21 cellular contexts compared by ENCODE assay signal in the genomic region with DNA sequence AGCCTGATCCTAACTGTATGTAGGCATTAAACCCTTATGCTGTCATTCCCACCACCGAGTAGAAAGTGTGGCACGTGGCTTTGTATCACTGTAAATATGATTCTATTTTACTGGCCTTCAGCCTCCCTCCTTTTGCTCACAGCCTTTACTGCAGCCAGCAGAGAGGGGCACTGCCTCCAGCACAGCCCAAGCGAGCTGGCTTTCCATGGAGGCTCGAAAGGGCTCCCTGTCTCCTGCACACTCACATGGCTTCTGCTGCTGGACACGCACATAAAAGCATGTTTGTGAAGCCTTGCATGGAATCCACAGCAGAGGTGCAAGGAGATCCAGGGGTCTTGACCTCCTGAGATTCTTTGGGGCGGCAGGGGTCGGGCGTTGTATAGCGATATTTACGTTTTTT.
"Had no signal": no experiment of that assay in that cellular context is flagged by ENCODE, and none has a peak within 500 bp of the region (broad histone marks: within the 10 kb centered on the region; RNA-seq: fewer than 3 reads in every experiment).

No MANE protein-coding gene starts in this region.

- H3K27me3 Mint-ChIP-seq: activated naive CD4-positive, alpha-beta T cell treated with anti-CD3 and anti-CD28 coated beads, Interleukin-2, amount 10 ng/mL, durations not matched to agents 7 days and 5 days; activated naive CD8-positive, alpha-beta T cell treated with anti-CD3 and anti-CD28 coated beads, Interleukin-2, amount 10 ng/mL, durations not matched to agents 7 days and 5 days; central memory CD8-positive, alpha-beta T cell had no signal

- ATAC-seq: activated T-cell treated with anti-CD3 and anti-CD28 coated beads, Interleukin-2, amount 50 U/mL, for 4 hours; body of pancreas had no signal

- H3K27ac Mint-ChIP-seq: activated naive CD4-positive, alpha-beta T cell treated with anti-CD3 and anti-CD28 coated beads, Interleukin-2, amount 10 ng/mL, durations not matched to agents 7 days and 5 days; activated naive CD8-positive, alpha-beta T cell treated with anti-CD3 and anti-CD28 coated beads, Interleukin-2, amount 10 ng/mL, durations not matched to agents 7 days and 5 days; T-helper 1 cell treated with Interleukin-12 subunit alpha and Interleukin-12 subunit beta and Interleukin-4 antibody, amounts not matched to agents 30 μg/mL and 1 μg/mL, for 36 hours; WTC11 had no signal

- H3K9me3 Mint-ChIP-seq: activated naive CD4-positive, alpha-beta T cell treated with anti-CD3 and anti-CD28 coated beads, Interleukin-2, amount 10 ng/mL, durations not matched to agents 7 days and 5 days; activated naive CD8-positive, alpha-beta T cell treated with anti-CD3 and anti-CD28 coated beads, Interleukin-2, amount 10 ng/mL, durations not matched to agents 7 days and 5 days; activated T-cell treated with anti-CD3 and anti-CD28 coated beads, Interleukin-2, amount 50 U/mL, for 4 hours; T-helper 1 cell treated with Interleukin-12 subunit alpha and Interleukin-12 subunit beta and Interleukin-4 antibody, amounts not matched to agents 30 μg/mL and 1 μg/mL, for 36 hours had no signal

- H3K4me3 Mint-ChIP-seq: activated naive CD4-positive, alpha-beta T cell treated with anti-CD3 and anti-CD28 coated beads, Interleukin-2, amount 10 ng/mL, durations not matched to agents 7 days and 5 days; activated naive CD8-positive, alpha-beta T cell treated with anti-CD3 and anti-CD28 coated beads, Interleukin-2, amount 10 ng/mL, durations not matched to agents 7 days and 5 days; activated T-cell treated with anti-CD3 and anti-CD28 coated beads, Interleukin-2, amount 50 U/mL, for 4 hours; central memory CD8-positive, alpha-beta T cell; T-helper 1 cell treated with Interleukin-12 subunit alpha and Interleukin-12 subunit beta and Interleukin-4 antibody, amounts not matched to agents 30 μg/mL and 1 μg/mL, for 36 hours; WTC11 had no signal

- H3K27ac ChIP-seq: adrenal gland, ascending aorta, body of pancreas, PC-9 had no signal

- DNase-seq: activated CD4-positive, alpha-beta T cell treated with anti-CD3 and anti-CD28 coated beads for 48 hours; activated CD4-positive, alpha-beta T cell treated with anti-CD3 and anti-CD28 coated beads, Interleukin-2, amount 50 U/mL, for 4 hours; activated CD4-positive, CD25-positive, alpha-beta regulatory T cell treated with anti-CD3 and anti-CD28 coated beads, Interleukin-2, amount 50 U/mL, for 72 hours; activated CD8-positive, alpha-beta memory T cell treated with anti-CD3 and anti-CD28 coated beads for 24 hours; activated gamma-delta T cell; activated naive CD4-positive, alpha-beta T cell treated with anti-CD3 and anti-CD28 coated beads, Interleukin-2, amount 10 ng/mL, durations not matched to agents 7 days and 5 days; activated naive CD8-positive, alpha-beta T cell treated with anti-CD3 and anti-CD28 coated beads, Interleukin-2, amount 10 ng/mL, durations not matched to agents 7 days and 5 days; activated T-cell treated with anti-CD3 and anti-CD28 coated beads, Interleukin-2, amount 50 U/mL, for 4 hours; adrenal gland; body of pancreas; NCI-H1105; NCI-H1436; NCI-H1694 treated with DMSO at 0.1 percent for 48 hours; NCI-H2029 treated with DMSO at 0.1 percent for 48 hours; NCI-H446 treated with DMSO at 0.1 percent for 48 hours; PC-9; SHP77 treated with DMSO at 0.1 percent for 48 hours had no signal

- H3K36me3 Mint-ChIP-seq: activated naive CD8-positive, alpha-beta T cell treated with anti-CD3 and anti-CD28 coated beads, Interleukin-2, amount 10 ng/mL, durations not matched to agents 7 days and 5 days; WTC11 had no signal
